Comparison of ENCODE assay signal across 8 cellular contexts in genomic region chr21:41068411-41069304, GRCh38.
DNase-seq lines count a peak whose midpoint lies in the region; ATAC-seq and TF ChIP-seq lines count a peak whose summit lies in the region.

No MANE protein-coding gene starts in this region.

- WGBS in lower leg skin, 2 donors: 15 to 16% methylated on average over 37 of the region's 37 CpGs

- no peak overlapping the region for H3K4me3 ChIP-seq in lower leg skin (ENCODE audit: low read depth, poor library complexity, severe bottlenecking)

- DNase-seq in ELR (ENCODE audit: low read depth): peak; percentile 35
- DNase-seq in NCI-H460 (ENCODE audit: extremely low read depth, low read depth): peak; percentile 54
- DNase-seq in activated CD4-positive, alpha-beta T cell treated with anti-CD3 and anti-CD28 coated beads, Interleukin-2, amount 50 U/mL, for 1 hour: peak; percentile 54
- peak; percentile 30 to 62 for DNase-seq in dermis microvascular lymphatic vessel endothelial cell (ENCODE audit: low read depth in 2 of 2)
- peak; percentile 60 to 95 for DNase-seq in lower leg skin (ENCODE audit: low spot score in 2 of 2)
- peak; percentile 51 to 69 (median 56) for DNase-seq in stimulated activated CD4-positive, alpha-beta T cell treated with anti-CD3 and anti-CD28 coated beads, TNF-alpha, amount 100 ng/mL, for 48 hours (ENCODE audit: low read depth in 3 of 3)

- TF ChIP-seq CTCF in lower leg skin (IDR thresholded peaks at IDR 0.05): peak in 1 of 3 donors; percentile 63

- TF ChIP-seq POLR2A in lower leg skin (IDR thresholded peaks at IDR 0.05): no peak

- intact Hi-C loops in lower leg skin (cut with DNase I; ENCODE audit: low total_unique reads): no loop called here

- peak; percentile 97 for ATAC-seq in HG03103 (IDR thresholded peaks at IDR 0.05; ENCODE audit: low read depth, unreplicated experiment)
- no peak for ATAC-seq in HG03025 (IDR thresholded peaks at IDR 0.05; ENCODE audit: low FRiP score, unreplicated experiment)
